8 cellular contexts compared by ENCODE assay signal in genomic region chr5:108148715-108149139, GRCh38.
DNase-seq lines count a peak whose midpoint lies in the region; ATAC-seq, FAIRE-seq and TF ChIP-seq lines count a peak whose summit lies in the region.

No MANE protein-coding gene starts in this region.

- peak; percentile 71 for ATAC-seq in GM21515 (IDR thresholded peaks at IDR 0.05; ENCODE audit: unreplicated experiment)
- ATAC-seq in natural killer cell treated with Interleukin-12 subunit alpha and Interleukin-12 subunit beta and Interleukin-15 and Interleukin-18, amount 100 ng/mL, for 72 hours = no peak

- DNase-seq in Kasumi-1 (lab: John Stamatoyannopoulos, UW) (peak; percentile 44 to 54), colonic mucosa (no peak), osteoblast (ENCODE audit: insufficient read length, low spot score, missing footprints) (no peak), OCI-M2 (lab: John Stamatoyannopoulos, UW; ENCODE audit: unreplicated experiment) (no peak), GM12892 (ENCODE audit: insufficient read length) (no peak)
- DNase-seq in natural killer cell treated with Interleukin-12 subunit alpha and Interleukin-12 subunit beta and Interleukin-15 and Interleukin-18, amount 100 ng/mL, for 72 hours (ENCODE audit: low spot score) = no peak

- no peaks in the 10 kb centered on the region for H3K27me3 Mint-ChIP-seq in natural killer cell treated with Interleukin-12 subunit alpha and Interleukin-12 subunit beta and Interleukin-15 and Interleukin-18, amount 100 ng/mL, for 72 hours

- no peaks in the 10 kb centered on the region for H3K36me3 ChIP-seq in colonic mucosa
- no peaks in the 10 kb centered on the region for H3K36me3 ChIP-seq in osteoblast (ENCODE audit: insufficient read depth, low read length)

- no peaks in the 10 kb centered on the region for H3K36me3 Mint-ChIP-seq in natural killer cell treated with Interleukin-12 subunit alpha and Interleukin-12 subunit beta and Interleukin-15 and Interleukin-18, amount 100 ng/mL, for 72 hours

- H3K27ac Mint-ChIP-seq in natural killer cell treated with Interleukin-12 subunit alpha and Interleukin-12 subunit beta and Interleukin-15 and Interleukin-18, amount 100 ng/mL, for 72 hours = peak overlapping the region in 1 of 2 donors; percentile 54

- FAIRE-seq in G401.6 (lab: Jason Lieb, UNC) = peak; percentile 88
- FAIRE-seq in GM12892 (lab: Jason Lieb, UNC) = no peak

- H3K9me3 ChIP-seq in colonic mucosa = no peaks in the 10 kb centered on the region
- H3K9me3 ChIP-seq in osteoblast (ENCODE audit: low read depth, low read length) = no peaks in the 10 kb centered on the region

- H3K4me1 ChIP-seq in colonic mucosa (no peaks in the 10 kb centered on the region), osteoblast (ENCODE audit: insufficient read depth, low read length) (no peaks in the 10 kb centered on the region)

- no peaks in the 10 kb centered on the region for H3K27me3 ChIP-seq in colonic mucosa
- H3K27me3 ChIP-seq in osteoblast (ENCODE audit: insufficient read depth, low read length) = no peaks in the 10 kb centered on the region

- H3K27ac ChIP-seq in colonic mucosa = no peak overlapping the region
- H3K27ac ChIP-seq in osteoblast (ENCODE audit: low read depth, low read length) = no peak overlapping the region

- no peak for TF ChIP-seq POLR2A in GM12892 (IDR thresholded peaks at IDR 0.05; ENCODE audit: low read depth, low read length)

- intact Hi-C loops in colonic mucosa (cut with DNase I) = loop anchor here (5.0 kb wide), 1 partner anchor 199 kb away; no protein-coding TSS in a partner anchor

- no peak overlapping the region for H3K9ac ChIP-seq in colonic mucosa (ENCODE audit: low read depth in 2 of 2, low read length in 2 of 2)

- H3K4me1 Mint-ChIP-seq in natural killer cell treated with Interleukin-12 subunit alpha and Interleukin-12 subunit beta and Interleukin-15 and Interleukin-18, amount 100 ng/mL, for 72 hours (ENCODE audit: low read depth in 2 of 2) = peaks cover 13 to 19% of the 10 kb centered on the region in 2 donors

- H3K4me3 ChIP-seq in colonic mucosa (no peak overlapping the region), osteoblast (ENCODE audit: insufficient read depth, low read length) (no peak overlapping the region)

- no peak overlapping the region for H2AFZ ChIP-seq in osteoblast (ENCODE audit: low read length)

- no peak overlapping the region for H3K4me2 ChIP-seq in osteoblast (ENCODE audit: insufficient read depth, low read length)

- TF ChIP-seq CTCF in colonic mucosa (IDR thresholded peaks at IDR 0.05) (peak; percentile 48), osteoblast (IDR thresholded peaks at IDR 0.05; ENCODE audit: extremely low read depth, low read depth, low read length) (peak; percentile 58)

- H4K20me1 ChIP-seq in osteoblast (ENCODE audit: insufficient read depth, low read length) = no peaks in the 10 kb centered on the region

- H3K4me3 Mint-ChIP-seq in natural killer cell treated with Interleukin-12 subunit alpha and Interleukin-12 subunit beta and Interleukin-15 and Interleukin-18, amount 100 ng/mL, for 72 hours = no peak overlapping the region

- H3K9me3 Mint-ChIP-seq in natural killer cell treated with Interleukin-12 subunit alpha and Interleukin-12 subunit beta and Interleukin-15 and Interleukin-18, amount 100 ng/mL, for 72 hours = no peaks in the 10 kb centered on the region

- no peaks in the 10 kb centered on the region for H3K79me2 ChIP-seq in osteoblast (ENCODE audit: insufficient read depth, low read length)

Comparison
In these comparisons a context has a peak if more than half of its experiments do, and no peak if none do; other contexts are left out.
1. DNase-seq: peak in Kasumi-1 (2 of 2); none in colonic mucosa (single experiment), osteoblast (single experiment), OCI-M2 (single experiment), natural killer cell treated with Interleukin-12 subunit alpha and Interleukin-12 subunit beta and Interleukin-15 and Interleukin-18, amount 100 ng/mL, for 72 hours (single experiment) and GM12892 (single experiment).